Comparison of ENCODE assay signal across 5 cellular contexts in the genomic region with DNA sequence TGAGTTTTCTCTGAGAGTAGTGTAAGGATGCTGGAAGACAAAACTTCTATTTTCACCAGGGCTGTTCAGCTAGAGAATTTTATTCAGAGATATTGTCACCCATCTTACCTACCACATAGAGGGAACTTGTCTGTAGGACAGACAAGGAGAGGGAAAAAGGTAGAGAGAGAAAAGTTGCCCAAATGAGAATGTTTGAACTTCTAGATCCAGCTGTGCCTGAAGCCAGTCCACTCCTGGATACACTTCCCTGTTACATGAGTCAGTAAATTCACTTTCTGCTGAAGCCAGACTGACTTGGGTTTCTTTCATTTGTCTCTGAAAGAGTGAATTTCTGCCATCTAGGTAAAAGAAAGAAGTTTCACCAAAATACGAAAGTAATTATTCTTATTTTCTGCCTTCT.
"Had no signal": no experiment of that assay in that cellular context is flagged by ENCODE, and none has a peak within 500 bp of the region (broad histone marks: within the 10 kb centered on the region; RNA-seq: fewer than 3 reads in every experiment).

No MANE protein-coding gene starts in this region.

- DNase-seq: IMR-90, KBM-7, KG1 had no signal

- FAIRE-seq: HTR-8/SVneo had no signal

- H3K27ac ChIP-seq: HL-60 had no signal
